In genomic region chr22:20483771-20484170, GRCh38 we compare ENCODE assay signal across 39 cellular contexts.
"Had no signal": no experiment of that assay in that cellular context is flagged by ENCODE, and none has a peak within 500 bp of the region (broad histone marks: within the 10 kb centered on the region; RNA-seq: fewer than 3 reads in every experiment).

No MANE protein-coding gene starts in this region.

- FAIRE-seq: astrocyte had no signal

- H3K4me3 ChIP-seq: adrenal gland, ascending aorta, body of pancreas, breast epithelium, cardiac muscle cell had no signal

- H3K27me3 ChIP-seq: adrenal gland, ascending aorta, body of pancreas, brain microvascular endothelial cell, breast epithelium, cardiac muscle cell had no signal

- H3K4me1 ChIP-seq: adrenal gland, ascending aorta, breast epithelium had no signal

- DNase-seq: activated effector memory CD4-positive, alpha-beta T cell treated with anti-CD3 and anti-CD28 coated beads, Interleukin-2, amount 50 U/mL, for 16 hours; activated effector memory CD4-positive, alpha-beta T cell treated with Interleukin-2 at 50 U/mL for 16 hours; activated gamma-delta T cell; activated gamma-delta T cell treated with Interleukin-2 at 50 U/mL for 16 hours; activated naive CD4-positive, alpha-beta T cell; activated naive CD4-positive, alpha-beta T cell treated with anti-CD3 and anti-CD28 coated beads for 36 hours; activated naive CD4-positive, alpha-beta T cell treated with anti-CD3 and anti-CD28 coated beads, Interleukin-2, amount 10 ng/mL, durations not matched to agents 7 days and 5 days; activated naive CD4-positive, alpha-beta T cell treated with anti-CD3 and anti-CD28 coated beads, Interleukin-2, amount 50 U/mL, for 16 hours; activated naive CD4-positive, alpha-beta T cell treated with Interleukin-2 at 50 U/mL for 16 hours; activated naive CD8-positive, alpha-beta T cell treated with anti-CD3 and anti-CD28 coated beads for 36 hours; activated naive CD8-positive, alpha-beta T cell treated with anti-CD3 and anti-CD28 coated beads, Interleukin-2, amount 10 ng/mL, durations not matched to agents 7 days and 5 days; activated T-cell treated with anti-CD3 and anti-CD28 coated beads for 4 hours; activated T-cell treated with anti-CD3 and anti-CD28 coated beads, Interleukin-2, amount 50 U/mL, for 1 hour; activated T-cell treated with anti-CD3 and anti-CD28 coated beads, Interleukin-2, amount 50 U/mL, for 24 hours; activated T-cell treated with anti-CD3 and anti-CD28 coated beads, Interleukin-2, amount 50 U/mL, for 4 hours; activated T-cell treated with anti-CD3 and anti-CD28 coated beads, Interleukin-2, amount 50 U/mL, for 48 hours; activated T-cell treated with anti-CD3 and anti-CD28 coated beads, Interleukin-2, amount 50 U/mL, for 72 hours; adrenal gland; amniotic stem cell; amygdala; anterior cingulate cortex; aorta; body of pancreas; brain microvascular endothelial cell; caudate nucleus; central memory CD4-positive, alpha-beta T cell; cerebellar nuclear complex had no signal

- H3K27me3 Mint-ChIP-seq: activated naive CD4-positive, alpha-beta T cell treated with anti-CD3 and anti-CD28 coated beads, Interleukin-2, amount 10 ng/mL, durations not matched to agents 7 days and 5 days; activated naive CD4-positive, alpha-beta T cell treated with anti-CD3 and anti-CD28 coated beads, Interleukin-2, amount 50 U/mL, for 24 hours; activated naive CD8-positive, alpha-beta T cell; activated naive CD8-positive, alpha-beta T cell treated with anti-CD3 and anti-CD28 coated beads for 36 hours; activated naive CD8-positive, alpha-beta T cell treated with anti-CD3 and anti-CD28 coated beads, Interleukin-2, amount 10 ng/mL, durations not matched to agents 7 days and 5 days; activated T-cell treated with anti-CD3 and anti-CD28 coated beads, Interleukin-2, amount 50 U/mL, for 24 hours; activated T-helper 17 cell treated with anti-CD3 and anti-CD28 coated beads, Interleukin-2, amount 50 U/mL, for 72 hours; brain; central memory CD8-positive, alpha-beta T cell had no signal

- H3K27ac Mint-ChIP-seq: activated naive CD4-positive, alpha-beta T cell treated with anti-CD3 and anti-CD28 coated beads for 36 hours; activated naive CD4-positive, alpha-beta T cell treated with anti-CD3 and anti-CD28 coated beads, Interleukin-2, amount 10 ng/mL, durations not matched to agents 7 days and 5 days; activated naive CD4-positive, alpha-beta T cell treated with anti-CD3 and anti-CD28 coated beads, Interleukin-2, amount 50 U/mL, for 24 hours; activated naive CD4-positive, alpha-beta T cell treated with anti-CD3 and anti-CD28 coated beads, Interleukin-2, amount 50 U/mL, for 72 hours; activated naive CD8-positive, alpha-beta T cell; activated naive CD8-positive, alpha-beta T cell treated with anti-CD3 and anti-CD28 coated beads for 36 hours; activated naive CD8-positive, alpha-beta T cell treated with anti-CD3 and anti-CD28 coated beads, Interleukin-2, amount 10 ng/mL, durations not matched to agents 7 days and 5 days; activated T-cell treated with anti-CD3 and anti-CD28 coated beads, Interleukin-2, amount 50 U/mL, for 24 hours; activated T-cell treated with anti-CD3 and anti-CD28 coated beads, Interleukin-2, amount 50 U/mL, for 72 hours; activated T-helper 1 cell treated with anti-CD3 and anti-CD28 coated beads, Interleukin-12 subunit alpha, Interleukin-12 subunit beta, Interleukin-2, Interleukin-4 antibody, amounts not matched to agents 30 ng/mL and 10 ng/mL and 1 ng/mL, durations not matched to agents 14 hours and 24 hours and 36 hours; activated T-helper 17 cell treated with anti-CD3 and anti-CD28 coated beads, Interleukin-2, amount 50 U/mL, for 72 hours; activated T-helper 2 cell treated with anti-CD3 and anti-CD28 coated beads, Interferon-gamma antibody, Interleukin-2, Interleukin-4, amounts not matched to agents 10 μg/mL and 5 μg/mL and 100 μg/mL, durations not matched to agents 14 hours and 24 hours and 36 hours; brain had no signal

- H3K4me3 Mint-ChIP-seq: activated naive CD4-positive, alpha-beta T cell treated with anti-CD3 and anti-CD28 coated beads for 36 hours; activated naive CD4-positive, alpha-beta T cell treated with anti-CD3 and anti-CD28 coated beads, Interleukin-2, amount 10 ng/mL, durations not matched to agents 7 days and 5 days; activated naive CD4-positive, alpha-beta T cell treated with anti-CD3 and anti-CD28 coated beads, Interleukin-2, amount 50 U/mL, for 24 hours; activated naive CD8-positive, alpha-beta T cell; activated naive CD8-positive, alpha-beta T cell treated with anti-CD3 and anti-CD28 coated beads for 36 hours; activated naive CD8-positive, alpha-beta T cell treated with anti-CD3 and anti-CD28 coated beads, Interleukin-2, amount 10 ng/mL, durations not matched to agents 7 days and 5 days; activated T-cell treated with anti-CD3 and anti-CD28 coated beads, Interleukin-2, amount 50 U/mL, for 24 hours; activated T-cell treated with anti-CD3 and anti-CD28 coated beads, Interleukin-2, amount 50 U/mL, for 4 hours; activated T-cell treated with anti-CD3 and anti-CD28 coated beads, Interleukin-2, amount 50 U/mL, for 72 hours; activated T-helper 1 cell treated with anti-CD3 and anti-CD28 coated beads, Interleukin-12 subunit alpha, Interleukin-12 subunit beta, Interleukin-2, Interleukin-4 antibody, amounts not matched to agents 30 ng/mL and 10 ng/mL and 1 ng/mL, durations not matched to agents 14 hours and 24 hours and 36 hours; activated T-helper 17 cell treated with anti-CD3 and anti-CD28 coated beads, Interleukin-2, amount 50 U/mL, for 72 hours; brain; central memory CD8-positive, alpha-beta T cell had no signal

- ATAC-seq: activated naive CD4-positive, alpha-beta T cell treated with anti-CD3 and anti-CD28 coated beads, Interleukin-2, amount 50 U/mL, for 72 hours; activated T-cell treated with anti-CD3 and anti-CD28 coated beads, Interleukin-2, amount 50 U/mL, for 4 hours; activated T-cell treated with anti-CD3 and anti-CD28 coated beads, Interleukin-2, amount 50 U/mL, for 72 hours; activated T-helper 17 cell treated with anti-CD3 and anti-CD28 coated beads, Interleukin-2, amount 50 U/mL, for 72 hours; body of pancreas had no signal

- H3K9me3 ChIP-seq: adrenal gland, ascending aorta, body of pancreas, breast epithelium had no signal

- H3K36me3 ChIP-seq: brain microvascular endothelial cell, breast epithelium, cardiac muscle cell had no signal

- H3K27ac ChIP-seq: adrenal gland, ascending aorta, body of pancreas, brain microvascular endothelial cell, breast epithelium, cardiac muscle cell had no signal

- H3K9me3 Mint-ChIP-seq: activated naive CD4-positive, alpha-beta T cell treated with anti-CD3 and anti-CD28 coated beads for 36 hours; activated naive CD4-positive, alpha-beta T cell treated with anti-CD3 and anti-CD28 coated beads, Interleukin-2, amount 10 ng/mL, durations not matched to agents 7 days and 5 days; activated naive CD4-positive, alpha-beta T cell treated with anti-CD3 and anti-CD28 coated beads, Interleukin-2, amount 50 U/mL, for 24 hours; activated naive CD4-positive, alpha-beta T cell treated with anti-CD3 and anti-CD28 coated beads, Interleukin-2, amount 50 U/mL, for 72 hours; activated naive CD8-positive, alpha-beta T cell treated with anti-CD3 and anti-CD28 coated beads for 36 hours; activated naive CD8-positive, alpha-beta T cell treated with anti-CD3 and anti-CD28 coated beads, Interleukin-2, amount 10 ng/mL, durations not matched to agents 7 days and 5 days; activated T-cell treated with anti-CD3 and anti-CD28 coated beads, Interleukin-2, amount 50 U/mL, for 24 hours; activated T-cell treated with anti-CD3 and anti-CD28 coated beads, Interleukin-2, amount 50 U/mL, for 4 hours; activated T-cell treated with anti-CD3 and anti-CD28 coated beads, Interleukin-2, amount 50 U/mL, for 72 hours; activated T-helper 1 cell treated with anti-CD3 and anti-CD28 coated beads, Interleukin-12 subunit alpha, Interleukin-12 subunit beta, Interleukin-2, Interleukin-4 antibody, amounts not matched to agents 30 ng/mL and 10 ng/mL and 1 ng/mL, durations not matched to agents 14 hours and 24 hours and 36 hours; activated T-helper 17 cell treated with anti-CD3 and anti-CD28 coated beads, Interleukin-2, amount 50 U/mL, for 72 hours; central memory CD8-positive, alpha-beta T cell had no signal
